ENCODE assay signal across 8 cellular contexts in genomic region chr1:1347663-1348419, GRCh38. TPM values are rescaled to one million over a fixed set of nuclear protein-coding genes. Genes with fewer than 3 reads are reported as not detected.
DNase-seq lines count a peak whose midpoint lies in the region; ATAC-seq lines count a peak whose summit lies in the region.

No MANE protein-coding gene starts in this region.

- ATAC-seq in GM19351 (IDR thresholded peaks at IDR 0.05; ENCODE audit: unreplicated experiment): no peak
- no peak for ATAC-seq in GM18867 (IDR thresholded peaks at IDR 0.05; ENCODE audit: unreplicated experiment)

- H3K27me3 Mint-ChIP-seq in CD4-positive, alpha-beta memory T cell: peaks cover 3 to 8% of the 10 kb centered on the region in 2 donors
- peaks cover 16% of the 10 kb centered on the region for H3K27me3 Mint-ChIP-seq in dendritic cell treated with granulocyte-macrophage colony-stimulating factor and Interleukin-4, amounts not matched to agents 40 ng/mL and 50 ng/mL, for 4 days

- no peaks in the 10 kb centered on the region for H3K9me3 ChIP-seq in CD4-positive, alpha-beta memory T cell (ENCODE audit: control insufficient read depth in 1 of 2, low read length in 2 of 2)
- H3K9me3 ChIP-seq in mucosa of stomach (ENCODE audit: control insufficient read depth, low read length): no peaks in the 10 kb centered on the region

- H3K4me3 ChIP-seq in CD4-positive, alpha-beta memory T cell (ENCODE audit: low read length in 2 of 2): peak overlapping the region in 1 of 2 donors; percentile 43
- peak overlapping the region; percentile 60 for H3K4me3 ChIP-seq in mucosa of stomach (ENCODE audit: low read length)

- H3K36me3 Mint-ChIP-seq in CD4-positive, alpha-beta memory T cell: no peaks in the 10 kb centered on the region
- H3K36me3 Mint-ChIP-seq in dendritic cell treated with granulocyte-macrophage colony-stimulating factor and Interleukin-4, amounts not matched to agents 40 ng/mL and 50 ng/mL, for 4 days (ENCODE audit: low read depth): peaks cover 4% of the 10 kb centered on the region

- peaks cover 4 to 28% (median 15%) of the 10 kb centered on the region in 4 donors for H3K4me1 Mint-ChIP-seq in CD4-positive, alpha-beta memory T cell
- H3K4me1 Mint-ChIP-seq in dendritic cell treated with granulocyte-macrophage colony-stimulating factor and Interleukin-4, amounts not matched to agents 40 ng/mL and 50 ng/mL, for 4 days (ENCODE audit: low read depth): peaks cover 60% of the 10 kb centered on the region

- POLR2A ChIA-PET in CD4-positive, alpha-beta memory T cell (lab: Charles Lee; ENCODE audit: partially characterized antibody): interaction anchor here (0.8 to 2.0 kb wide), 7 partner anchors 17 to 75 kb away, joined by 3 to 14 read pairs (median 5); partner anchors contain the start of genes AURKAIP1, CCNL2 and UBE2J2

- CTCF ChIA-PET in CD4-positive, alpha-beta memory T cell (lab: Charles Lee; ENCODE audit: partially characterized antibody): interaction anchor here (1.4 to 1.9 kb wide), 3 partner anchors 24 to 225 kb away, joined by 4 to 9 read pairs (median 5); no protein-coding TSS in a partner anchor

- no peaks in the 10 kb centered on the region for H3K36me3 ChIP-seq in CD4-positive, alpha-beta memory T cell (ENCODE audit: insufficient read depth, low read length)
- H3K36me3 ChIP-seq in mucosa of stomach (ENCODE audit: control insufficient read depth, insufficient read depth, low read length): no peaks in the 10 kb centered on the region

- H3K27ac ChIP-seq in CD4-positive, alpha-beta memory T cell (ENCODE audit: low read depth, low read length): peak overlapping the region; percentile 41

- no peaks in the 10 kb centered on the region for H3K9me3 Mint-ChIP-seq in CD4-positive, alpha-beta memory T cell
- no peaks in the 10 kb centered on the region for H3K9me3 Mint-ChIP-seq in dendritic cell treated with granulocyte-macrophage colony-stimulating factor and Interleukin-4, amounts not matched to agents 40 ng/mL and 50 ng/mL, for 4 days

- H3K27me3 ChIP-seq in CD4-positive, alpha-beta memory T cell (ENCODE audit: insufficient read depth, low read length): no peaks in the 10 kb centered on the region
- H3K27me3 ChIP-seq in mucosa of stomach (ENCODE audit: control insufficient read depth, insufficient read depth, low read length): peaks cover 12% of the 10 kb centered on the region

- DNase-seq in CD4-positive, alpha-beta memory T cell: no peak
- DNase-seq in M059J (ENCODE audit: low read depth) (peak; percentile 32), amygdala (lab: John Stamatoyannopoulos, UW) (no peak), NOMO-1 treated with DMSO at 0.1 percent for 48 hours (lab: John Stamatoyannopoulos, UW; ENCODE audit: unreplicated experiment) (no peak)

- intact Hi-C loops in CD4-positive, alpha-beta memory T cell (cut with micrococcal nuclease): loop anchor here (2.0 kb wide), 1 partner anchor 25 kb away; no protein-coding TSS in a partner anchor
- intact Hi-C loops in dendritic cell treated with granulocyte-macrophage colony-stimulating factor and Interleukin-4, amounts not matched to agents 40 ng/mL and 50 ng/mL, for 4 days (cut with micrococcal nuclease): no loop called here

- peak overlapping the region; percentile 70 to 85 (median 78) for H3K4me3 Mint-ChIP-seq in CD4-positive, alpha-beta memory T cell
- H3K4me3 Mint-ChIP-seq in dendritic cell treated with granulocyte-macrophage colony-stimulating factor and Interleukin-4, amounts not matched to agents 40 ng/mL and 50 ng/mL, for 4 days: peak overlapping the region; percentile 82

- peak overlapping the region; percentile 72 for H3K9ac ChIP-seq in mucosa of stomach (ENCODE audit: low read length)

- peak overlapping the region in 5 of 7 donors; percentile 57 to 89 (median 63) for H3K27ac Mint-ChIP-seq in CD4-positive, alpha-beta memory T cell
- H3K27ac Mint-ChIP-seq in dendritic cell treated with granulocyte-macrophage colony-stimulating factor and Interleukin-4, amounts not matched to agents 40 ng/mL and 50 ng/mL, for 4 days: peak overlapping the region; percentile 66

- peaks cover 14% of the 10 kb centered on the region for H3K4me1 ChIP-seq in CD4-positive, alpha-beta memory T cell (ENCODE audit: insufficient read depth, low read length)
- H3K4me1 ChIP-seq in mucosa of stomach (ENCODE audit: control insufficient read depth, insufficient read depth, low read length): peaks cover 54% of the 10 kb centered on the region

RNA-seq across cellular contexts. Expression of gene DVL1, which starts 1.4 kb away (rescaled TPM):
- 10 to 100 TPM; 43.7 to 44.6 TPM for total RNA-seq in CD4-positive, alpha-beta memory T cell
- 1 to 10 TPM in 1 of 2 donors, under 1 TPM in 1; 0.19 to 1.9 TPM for polyA plus RNA-seq in CD4-positive, alpha-beta memory T cell
- total RNA-seq in M059J (2014; rRNA removed; shearing (Covaris generic)): 22.4 and 34.5 TPM in 2 replicates

RNA-seq across cellular contexts. Expression of gene MXRA8, which starts 10.5 kb away (rescaled TPM):
- under 1 TPM in 1 of 2 experiments, not detected in 1; 0.35 TPM for total RNA-seq in CD4-positive, alpha-beta memory T cell
- polyA plus RNA-seq in CD4-positive, alpha-beta memory T cell: under 1 TPM in 1 of 2 donors, not detected in 1; 0.57 TPM
- total RNA-seq in M059J (2014; rRNA removed; shearing (Covaris generic)): 0.25 and 2.6 TPM in 2 replicates

RNA-seq across cellular contexts. Expression of gene TAS1R3, which starts 16.8 kb away (rescaled TPM):
- total RNA-seq in CD4-positive, alpha-beta memory T cell: 1 to 10 TPM; 1.5 TPM
- polyA plus RNA-seq in CD4-positive, alpha-beta memory T cell: under 1 TPM in 1 of 2 donors, not detected in 1; 0.47 TPM
- not detected in 2 replicates for total RNA-seq in M059J (2014; rRNA removed; shearing (Covaris generic))

RNA-seq across cellular contexts. Expression of gene CPTP, which starts 23.2 kb away (rescaled TPM):
- total RNA-seq in CD4-positive, alpha-beta memory T cell: 10 to 100 TPM; 25.0 to 28.3 TPM
- polyA plus RNA-seq in CD4-positive, alpha-beta memory T cell: 10 to 100 TPM; 15.4 to 26.8 TPM
- total RNA-seq in M059J (2014; rRNA removed; shearing (Covaris generic)): 22.4 and 35.1 TPM in 2 replicates

RNA-seq across cellular contexts. Expression of gene INTS11, which starts 23.4 kb away (rescaled TPM):
- 100 to 1,000 TPM; 163 to 173 TPM for total RNA-seq in CD4-positive, alpha-beta memory T cell
- polyA plus RNA-seq in CD4-positive, alpha-beta memory T cell: 10 to 100 TPM; 68.3 to 71.3 TPM
- 74.7 and 87.4 TPM in 2 replicates for total RNA-seq in M059J (2014; rRNA removed; shearing (Covaris generic))
